In the genomic region with DNA sequence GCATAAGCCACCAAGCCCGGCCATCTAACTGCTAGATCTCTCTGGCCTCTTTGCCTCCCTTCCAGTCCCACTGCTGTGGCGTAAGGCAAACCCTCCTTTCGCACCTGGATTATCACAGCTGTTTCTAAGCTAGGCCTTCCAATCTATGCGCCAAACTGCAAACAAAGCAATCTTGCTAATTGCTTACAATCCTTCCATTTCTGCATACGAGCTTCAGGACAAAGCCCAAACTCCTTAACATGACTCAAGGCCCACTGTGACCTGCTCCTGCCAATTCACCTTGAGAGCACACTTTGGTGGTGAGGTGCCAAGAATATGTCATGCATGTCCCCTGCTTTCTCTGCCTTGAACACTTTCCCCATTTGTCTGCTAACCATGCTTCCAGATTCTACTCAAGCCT, we compare ENCODE assay signal across 21 cellular contexts. TPM values are rescaled to one million over a fixed set of nuclear protein-coding genes. Genes with fewer than 3 reads are reported as not detected.
"Had no signal": no experiment of that assay in that cellular context is flagged by ENCODE, and none has a peak within 500 bp of the region (broad histone marks: within the 10 kb centered on the region; RNA-seq: fewer than 3 reads in every experiment).

No MANE protein-coding gene starts in this region.

- H3K4me3 ChIP-seq: esophagus muscularis mucosa, hepatocyte, left ventricle myocardium inferior, prostate gland, skin epidermis had no signal

- H3K9me3 Mint-ChIP-seq: natural killer cell treated with Interleukin-12 subunit alpha and Interleukin-12 subunit beta and Interleukin-15 and Interleukin-18, amount 100 ng/mL, for 72 hours; type B pancreatic cell had no signal

- H3K27ac ChIP-seq: esophagus muscularis mucosa, hepatocyte, left ventricle myocardium inferior, prostate gland, skin epidermis had no signal

- DNase-seq: activated CD4-positive, alpha-beta memory T cell treated with anti-CD3 and anti-CD28 coated beads for 36 hours; activated CD4-positive, alpha-beta T cell treated with anti-CD3 and anti-CD28 coated beads for 1 hour; activated CD8-positive, alpha-beta memory T cell treated with anti-CD3 and anti-CD28 coated beads, Interleukin-2, amount 10 ng/mL, durations not matched to agents 7 days and 5 days; activated naive CD4-positive, alpha-beta T cell treated with anti-CD3 and anti-CD28 coated beads, Interleukin-2, amount 10 ng/mL, durations not matched to agents 7 days and 5 days; activated T-cell treated with anti-CD3 and anti-CD28 coated beads, Interleukin-2, amount 50 U/mL, for 24 hours; caudate nucleus; left ventricle myocardium inferior; stimulated activated CD4-positive, alpha-beta T cell treated with anti-CD3 and anti-CD28 coated beads, Interleukin-4, amount 100 ng/mL, for 24 hours; stimulated activated naive CD8-positive, alpha-beta T cell treated with anti-CD3 and anti-CD28 coated beads, Interleukin-15, Interleukin-2, amounts not matched to agents 100 U/mL and 50 U/mL, for 24 hours had no signal

- H3K27me3 ChIP-seq: hepatocyte had no signal

- FAIRE-seq: colon, keratinocyte had no signal

- H3K36me3 Mint-ChIP-seq: natural killer cell treated with Interleukin-12 subunit alpha and Interleukin-12 subunit beta and Interleukin-15 and Interleukin-18, amount 100 ng/mL, for 72 hours had no signal

- H2AFZ ChIP-seq: hepatocyte had no signal

- H3K4me1 ChIP-seq: prostate gland had no signal

- ATAC-seq: activated CD8-positive, alpha-beta memory T cell treated with anti-CD3 and anti-CD28 coated beads, Interleukin-2, amount 10 ng/mL, durations not matched to agents 7 days and 5 days; natural killer cell treated with Interleukin-12 subunit alpha and Interleukin-12 subunit beta and Interleukin-15 and Interleukin-18, amount 100 ng/mL, for 72 hours; right cardiac atrium; stimulated activated naive CD8-positive, alpha-beta T cell treated with anti-CD3 and anti-CD28 coated beads, Interleukin-15, Interleukin-2, amounts not matched to agents 100 U/mL and 50 U/mL, for 24 hours had no signal

- H3K9me3 ChIP-seq: esophagus muscularis mucosa, prostate gland had no signal

- H3K27ac Mint-ChIP-seq: activated CD4-positive, alpha-beta memory T cell treated with anti-CD3 and anti-CD28 coated beads for 36 hours; activated naive CD4-positive, alpha-beta T cell treated with anti-CD3 and anti-CD28 coated beads, Interleukin-2, amount 10 ng/mL, durations not matched to agents 7 days and 5 days; activated T-cell treated with anti-CD3 and anti-CD28 coated beads, Interleukin-2, amount 50 U/mL, for 24 hours; memory B cell; natural killer cell treated with Interleukin-12 subunit alpha and Interleukin-12 subunit beta and Interleukin-15 and Interleukin-18, amount 100 ng/mL, for 72 hours; type B pancreatic cell had no signal

- H3K27me3 Mint-ChIP-seq: natural killer cell treated with Interleukin-12 subunit alpha and Interleukin-12 subunit beta and Interleukin-15 and Interleukin-18, amount 100 ng/mL, for 72 hours had no signal

- H3K4me3 Mint-ChIP-seq: activated CD4-positive, alpha-beta memory T cell treated with anti-CD3 and anti-CD28 coated beads for 36 hours; activated CD8-positive, alpha-beta memory T cell treated with anti-CD3 and anti-CD28 coated beads, Interleukin-2, amount 10 ng/mL, durations not matched to agents 7 days and 5 days; activated naive CD4-positive, alpha-beta T cell treated with anti-CD3 and anti-CD28 coated beads, Interleukin-2, amount 10 ng/mL, durations not matched to agents 7 days and 5 days; activated T-cell treated with anti-CD3 and anti-CD28 coated beads, Interleukin-2, amount 50 U/mL, for 24 hours; memory B cell; natural killer cell treated with Interleukin-12 subunit alpha and Interleukin-12 subunit beta and Interleukin-15 and Interleukin-18, amount 100 ng/mL, for 72 hours; type B pancreatic cell had no signal

- H3K4me2 ChIP-seq: hepatocyte had no signal

- H3K79me2 ChIP-seq: hepatocyte had no signal

- H3K36me3 ChIP-seq: prostate gland had no signal

RNA-seq across cellular contexts. Expression of gene ARL5C, which starts 6.0 kb away (rescaled TPM):
- total RNA-seq: activated CD4-positive, alpha-beta memory T cell treated with anti-CD3 and anti-CD28 coated beads for 36 hours; hepatocyte; left ventricle myocardium inferior; natural killer cell treated with Interleukin-12 subunit alpha and Interleukin-12 subunit beta and Interleukin-15 and Interleukin-18, amount 100 ng/mL, for 72 hours; omental fat pad; prostate gland; right cardiac atrium; T-helper 1 cell treated with Interleukin-12 subunit alpha and Interleukin-12 subunit beta and Interleukin-4 antibody, amounts not matched to agents 30 ng/mL and 1 ng/mL, for 36 hours had no signal
- polyA plus RNA-seq: hepatocyte, keratinocyte, right cardiac atrium had no signal

RNA-seq across cellular contexts. Expression of gene STAC2, which starts 53.8 kb away (rescaled TPM):
- total RNA-seq: activated CD4-positive, alpha-beta memory T cell treated with anti-CD3 and anti-CD28 coated beads for 36 hours; activated CD8-positive, alpha-beta memory T cell treated with anti-CD3 and anti-CD28 coated beads, Interleukin-2, amount 10 ng/mL, durations not matched to agents 7 days and 5 days; hepatocyte; T-helper 1 cell treated with Interleukin-12 subunit alpha and Interleukin-12 subunit beta and Interleukin-4 antibody, amounts not matched to agents 30 ng/mL and 1 ng/mL, for 36 hours had no signal
- polyA plus RNA-seq: keratinocyte had no signal
